21 cellular contexts compared by ENCODE assay signal in genomic region chr5:151580858-151581257, GRCh38. TPM values are rescaled to one million over a fixed set of nuclear protein-coding genes. Genes with fewer than 3 reads are reported as not detected.
DNase-seq lines count a peak whose midpoint lies in the region; ATAC-seq and TF ChIP-seq lines count a peak whose summit lies in the region.
"Had no signal": no experiment of that assay in that cellular context is flagged by ENCODE, and none has a peak within 500 bp of the region (broad histone marks: within the 10 kb centered on the region; RNA-seq: fewer than 3 reads in every experiment).

No MANE protein-coding gene starts in this region.

- no peak overlapping the region for H2AK5ac ChIP-seq in mesendoderm (ENCODE audit: low read length)

- H3K36me3 ChIP-seq in RWPE2 (ENCODE audit: low read depth) (peaks cover 41% of the 10 kb centered on the region), endodermal cell (ENCODE audit: control insufficient read depth, insufficient read depth, low read length) (no peaks in the 10 kb centered on the region), mesendoderm (ENCODE audit: control insufficient read depth, insufficient read depth, low read length) (no peaks in the 10 kb centered on the region), testis (ENCODE audit: low read depth, missing control alignments) (no peaks in the 10 kb centered on the region)
- H3K36me3 ChIP-seq: left lung had no signal

- no peak overlapping the region for H2BK120ac ChIP-seq in mesendoderm (ENCODE audit: low read depth, low read length)

- no peaks in the 10 kb centered on the region for H3K9me3 Mint-ChIP-seq in endodermal cell
- H3K9me3 Mint-ChIP-seq: activated CD4-positive, alpha-beta T cell treated with anti-CD3 and anti-CD28 coated beads, Interleukin-2, amount 10 ng/mL, durations not matched to agents 7 days and 5 days; activated T-cell treated with anti-CD3 and anti-CD28 coated beads, Interleukin-2, amount 50 U/mL, for 24 hours; HFFc6; type B pancreatic cell had no signal

- no peak for TF ChIP-seq CTCF in RWPE2 (IDR thresholded peaks at IDR 0.05; ENCODE audit: poor library complexity, severe bottlenecking)
- peak; percentile 50 for TF ChIP-seq CTCF in endodermal cell (conservative IDR thresholded peaks at IDR 0.05)
- no peak for TF ChIP-seq CTCF in testis (IDR thresholded peaks at IDR 0.05)

- intact Hi-C loops in testis (cut with DNase I; ENCODE audit: low total_unique reads), result no loop called here

- no peak overlapping the region for H3K4me2 ChIP-seq in mesendoderm (ENCODE audit: low read length)

- H3K4ac ChIP-seq in mesendoderm (ENCODE audit: low read depth, low read length), result no peak overlapping the region

- no peak for TF ChIP-seq POLR2A in testis (IDR thresholded peaks at IDR 0.05)

- no peak overlapping the region for H2BK15ac ChIP-seq in mesendoderm (replicated peaks; ENCODE audit: low read depth)

- no peaks in the 10 kb centered on the region for H3K36me3 Mint-ChIP-seq in endodermal cell (ENCODE audit: low read depth)
- H3K36me3 Mint-ChIP-seq: naive B cell, type B pancreatic cell had no signal

- ATAC-seq in RWPE2 (ENCODE audit: low read depth) (no peak), GM21528 (IDR thresholded peaks at IDR 0.05; ENCODE audit: low FRiP score, unreplicated experiment) (no peak)
- ATAC-seq in stimulated activated naive CD8-positive, alpha-beta T cell treated with anti-CD3 and anti-CD28 coated beads, Interleukin-15, Interleukin-2, amounts not matched to agents 100 U/mL and 50 U/mL, for 24 hours, result no peak
- ATAC-seq: left lung, Panc1 had no signal

- WGBS in endodermal cell (ENCODE audit: insufficient coverage in 1 of 2, insufficient read length in 1 of 2), 2 experiments, result 80 to 82% methylated on average over 4 to 6 of the region's 6 CpGs
- no CpG with 5 or more reads among the region's 6 CpGs for WGBS in mesendoderm (ENCODE audit: extremely low coverage, insufficient coverage, low lambda C conversion rate)
- WGBS in testis, 2 donors, result 84 to 91% methylated on average over 6 of the region's 6 CpGs

- no peak overlapping the region for H3K56ac ChIP-seq in mesendoderm (ENCODE audit: low read length)

- H3K9me3 ChIP-seq in RWPE2 (ENCODE audit: severe bottlenecking), result no peaks in the 10 kb centered on the region
- no peaks in the 10 kb centered on the region for H3K9me3 ChIP-seq in endodermal cell (ENCODE audit: control insufficient read depth, low read length)
- no peaks in the 10 kb centered on the region for H3K9me3 ChIP-seq in testis
- H3K9me3 ChIP-seq: left lung had no signal

- peak overlapping the region; percentile 74 for H3K27ac ChIP-seq in RWPE2 (ENCODE audit: poor library complexity, severe bottlenecking)
- H3K27ac ChIP-seq in endodermal cell (ENCODE audit: low read depth, low read length), result no peak overlapping the region
- no peak overlapping the region for H3K27ac ChIP-seq in mesendoderm (ENCODE audit: low read depth, low read length)
- H3K27ac ChIP-seq in testis, result no peak overlapping the region
- H3K27ac ChIP-seq: left lung had no signal

- no peak overlapping the region for H3K23ac ChIP-seq in mesendoderm (ENCODE audit: low read length)

- H3K9ac ChIP-seq in endodermal cell (ENCODE audit: extremely low read depth, low read length, poor library complexity, severe bottlenecking) (no peak overlapping the region), mesendoderm (ENCODE audit: low read length) (no peak overlapping the region)

- H3K27ac Mint-ChIP-seq in endodermal cell, result no peak overlapping the region
- H3K27ac Mint-ChIP-seq: activated CD4-positive, alpha-beta T cell treated with anti-CD3 and anti-CD28 coated beads, Interleukin-2, amount 10 ng/mL, durations not matched to agents 7 days and 5 days; activated T-cell treated with anti-CD3 and anti-CD28 coated beads, Interleukin-2, amount 50 U/mL, for 24 hours; HFFc6; type B pancreatic cell had no signal

- H4K8ac ChIP-seq in mesendoderm (ENCODE audit: low read depth, low read length), result no peak overlapping the region

- H3K4me3 ChIP-seq in RWPE2 (ENCODE audit: severe bottlenecking) (no peak overlapping the region), endodermal cell (ENCODE audit: low read length) (no peak overlapping the region), mesendoderm (ENCODE audit: low read length) (no peak overlapping the region), testis (no peak overlapping the region)
- H3K4me3 ChIP-seq: left lung had no signal

- H2BK5ac ChIP-seq in mesendoderm (ENCODE audit: low read length), result no peak overlapping the region

- H4K5ac ChIP-seq in mesendoderm (ENCODE audit: low read length), result no peak overlapping the region

- H3K4me1 Mint-ChIP-seq in endodermal cell, result peaks cover 2% of the 10 kb centered on the region

- H3K27me3 Mint-ChIP-seq in endodermal cell (ENCODE audit: insufficient read depth), result no peaks in the 10 kb centered on the region
- H3K27me3 Mint-ChIP-seq: activated CD4-positive, alpha-beta T cell treated with anti-CD3 and anti-CD28 coated beads, Interleukin-2, amount 10 ng/mL, durations not matched to agents 7 days and 5 days; type B pancreatic cell had no signal

- H3K27me3 ChIP-seq in RWPE2 (ENCODE audit: insufficient read depth, poor library complexity, severe bottlenecking) (no peaks in the 10 kb centered on the region), endodermal cell (ENCODE audit: control insufficient read depth, insufficient read depth, low read length, poor library complexity, severe bottlenecking) (no peaks in the 10 kb centered on the region), mesendoderm (ENCODE audit: insufficient read depth, low read length, poor library complexity) (no peaks in the 10 kb centered on the region), testis (no peaks in the 10 kb centered on the region)
- H3K27me3 ChIP-seq: left lung had no signal

- H3K18ac ChIP-seq in mesendoderm (ENCODE audit: low read length), result no peak overlapping the region

- peaks cover 35% of the 10 kb centered on the region for H3K4me1 ChIP-seq in RWPE2 (ENCODE audit: insufficient read depth, poor library complexity, severe bottlenecking)
- no peaks in the 10 kb centered on the region for H3K4me1 ChIP-seq in endodermal cell (ENCODE audit: control insufficient read depth, insufficient read depth, low read length)
- H3K4me1 ChIP-seq in mesendoderm (ENCODE audit: control insufficient read depth, low read depth, low read length), result no peaks in the 10 kb centered on the region
- no peaks in the 10 kb centered on the region for H3K4me1 ChIP-seq in testis

- no peaks in the 10 kb centered on the region for H3K79me1 ChIP-seq in mesendoderm (ENCODE audit: low read length)

- DNase-seq in RWPE2 (ENCODE audit: low spot score) (no peak), endodermal cell (peak; percentile 77), mesendoderm (peak; percentile 57), ureter (ENCODE audit: low spot score) (peak; percentile 57), testis (no peak)
- no peak for DNase-seq in stimulated activated naive CD8-positive, alpha-beta T cell treated with anti-CD3 and anti-CD28 coated beads, Interleukin-15, Interleukin-2, amounts not matched to agents 100 U/mL and 50 U/mL, for 24 hours
- DNase-seq: activated CD4-positive, alpha-beta T cell treated with anti-CD3 and anti-CD28 coated beads, Interleukin-2, amount 10 ng/mL, durations not matched to agents 7 days and 5 days; activated naive CD4-positive, alpha-beta T cell; activated T-cell treated with anti-CD3 and anti-CD28 coated beads, Interleukin-2, amount 50 U/mL, for 24 hours; DND-41; erythroblast; foreskin melanocyte; HFFc6; left lung; naive B cell; SIG-M5; SW 1271 had no signal

- no peak overlapping the region for H3K4me3 Mint-ChIP-seq in endodermal cell
- H3K4me3 Mint-ChIP-seq: activated CD4-positive, alpha-beta T cell treated with anti-CD3 and anti-CD28 coated beads, Interleukin-2, amount 10 ng/mL, durations not matched to agents 7 days and 5 days; activated T-cell treated with anti-CD3 and anti-CD28 coated beads, Interleukin-2, amount 50 U/mL, for 24 hours; HFFc6; type B pancreatic cell had no signal

- H3K79me2 ChIP-seq in mesendoderm (ENCODE audit: control insufficient read depth, insufficient read depth, low read length), result no peaks in the 10 kb centered on the region

RNA-seq across cellular contexts. Expression of gene FAT2, which starts 10.3 kb away (rescaled TPM):
- total RNA-seq in endodermal cell, result under 1 TPM in 1 of 2 donors, not detected in 1; 0.18 TPM
- 0.07 TPM for polyA plus RNA-seq in endodermal cell (2013, experiment 1 of 2)
- 0.08 TPM for polyA plus RNA-seq in endodermal cell (2013, experiment 2 of 2)
- 0.03 TPM for polyA plus RNA-seq in mesendoderm (2013, experiment 1 of 2)
- 0.03 TPM for polyA plus RNA-seq in mesendoderm (2013, experiment 2 of 2)
- 65.1 TPM for total RNA-seq in ureter
- 10 to 100 TPM; 10.3 to 18.0 TPM for total RNA-seq in testis
- 21.8 TPM for polyA plus RNA-seq in testis (ENCODE audit: insufficient read depth, low read depth, low replicate concordance)
- total RNA-seq: activated CD4-positive, alpha-beta T cell treated with anti-CD3 and anti-CD28 coated beads, Interleukin-2, amount 10 ng/mL, durations not matched to agents 7 days and 5 days; HFFc6; LHCN-M2 had no signal

Comparison
In these comparisons a context has a peak if more than half of its experiments do, and no peak if none do; other contexts are left out.
1. DNase-seq: peak in endodermal cell (single experiment), mesendoderm (single experiment) and ureter (single experiment); none in RWPE2 (single experiment), testis (single experiment) and stimulated activated naive CD8-positive, alpha-beta T cell treated with anti-CD3 and anti-CD28 coated beads, Interleukin-15, Interleukin-2, amounts not matched to agents 100 U/mL and 50 U/mL, for 24 hours (single experiment).
2. RNA of gene FAT2, which starts 10.3 kb away (total RNA-seq): 65.1 TPM in ureter (single experiment) and 10.3 to 18.0 TPM in testis; 0.18 TPM in endodermal cell; every median in the first group is over 4 times any median in the second.